Comparison of ENCODE assay signal across 13 cellular contexts in genomic region chr1:206107168-206107544, GRCh38. TPM values are rescaled to one million over a fixed set of nuclear protein-coding genes. Genes with fewer than 3 reads are reported as not detected.
DNase-seq lines count a peak whose midpoint lies in the region; ATAC-seq and TF ChIP-seq lines count a peak whose summit lies in the region.
"Had no signal": no experiment of that assay in that cellular context is flagged by ENCODE, and none has a peak within 500 bp of the region (broad histone marks: within the 10 kb centered on the region; RNA-seq: fewer than 3 reads in every experiment).

No MANE protein-coding gene starts in this region.

- no peak overlapping the region for H3K4me3 Mint-ChIP-seq in Calu3 (ENCODE audit: low read depth, unreplicated experiment)
- no peak overlapping the region for H3K4me3 Mint-ChIP-seq in brain
- H3K4me3 Mint-ChIP-seq in type B pancreatic cell, result no peak overlapping the region
- H3K4me3 Mint-ChIP-seq: CD8-positive, alpha-beta memory T cell; IgD-negative memory B cell had no signal

- H3K27me3 Mint-ChIP-seq in Calu3 (ENCODE audit: unreplicated experiment) (no peaks in the 10 kb centered on the region), brain (no peaks in the 10 kb centered on the region), type B pancreatic cell (peaks cover 22% of the 10 kb centered on the region)
- H3K27me3 Mint-ChIP-seq: IgD-negative memory B cell had no signal

- peak; percentile 49 for DNase-seq in activated CD8-positive, alpha-beta memory T cell treated with anti-CD3 and anti-CD28 coated beads for 24 hours
- no peak for DNase-seq in activated CD8-positive, alpha-beta memory T cell treated with anti-CD3 and anti-CD28 coated beads, Interleukin-2, amount 50 U/mL, for 48 hours
- DNase-seq in Calu3, result no peak
- no peak for DNase-seq in type B pancreatic cell (ENCODE audit: extremely low spot score, unreplicated experiment)
- DNase-seq in omental fat pad (ENCODE audit: low spot score), result no peak

- H3K4me1 Mint-ChIP-seq in Calu3 (ENCODE audit: low read depth, unreplicated experiment), result peaks cover 19% of the 10 kb centered on the region
- H3K4me1 Mint-ChIP-seq in brain, result peaks cover 14% of the 10 kb centered on the region
- H3K4me1 Mint-ChIP-seq in type B pancreatic cell (ENCODE audit: unreplicated experiment), result peaks cover 12% of the 10 kb centered on the region

- ATAC-seq in HG03135 (IDR thresholded peaks at IDR 0.05; ENCODE audit: unreplicated experiment) (no peak), omental fat pad (ENCODE audit: low FRiP score) (no peak)

- TF ChIP-seq CTCF in Calu3 (IDR thresholded peaks at IDR 0.05; ENCODE audit: unreplicated experiment) (no peak), brain (conservative IDR thresholded peaks at IDR 0.05) (no peak), type B pancreatic cell (conservative IDR thresholded peaks at IDR 0.05) (no peak), omental fat pad (IDR thresholded peaks at IDR 0.05) (no peak)

- no TSS peak for BruUV-seq in Calu3 (replicated peaks; lab: Mats Ljungman, UMichigan)

- H3K36me3 Mint-ChIP-seq in Calu3 (ENCODE audit: insufficient read depth, unreplicated experiment), result peaks cover 35% of the 10 kb centered on the region
- no peaks in the 10 kb centered on the region for H3K36me3 Mint-ChIP-seq in brain
- H3K36me3 Mint-ChIP-seq in type B pancreatic cell, result no peaks in the 10 kb centered on the region
- H3K36me3 Mint-ChIP-seq: CD8-positive, alpha-beta memory T cell; IgD-negative memory B cell had no signal

- intact Hi-C loops in Calu3 (cut with micrococcal nuclease; ENCODE audit: unreplicated experiment), result loop anchor here (2.0 to 10.0 kb wide), 3 partner anchors 76 to 312 kb away; no protein-coding TSS in a partner anchor

- H3K27ac Mint-ChIP-seq in Calu3 (ENCODE audit: unreplicated experiment) (peak overlapping the region; percentile 53), brain (peak overlapping the region in 3 of 5 experiments; percentile 7 to 58 (median 24)), type B pancreatic cell (peak overlapping the region; percentile 11)
- H3K27ac Mint-ChIP-seq: CD8-positive, alpha-beta memory T cell; IgD-negative memory B cell had no signal

- H3K9me3 Mint-ChIP-seq in Calu3 (ENCODE audit: low read depth, unreplicated experiment) (no peaks in the 10 kb centered on the region), brain (no peaks in the 10 kb centered on the region), type B pancreatic cell (peaks cover 5% of the 10 kb centered on the region)
- H3K9me3 Mint-ChIP-seq: CD8-positive, alpha-beta memory T cell; IgD-negative memory B cell had no signal

- CTCF ChIA-PET in Calu3 (lab: Charles Lee), result interaction anchor here (1.0 to 2.2 kb wide), 6 partner anchors 10 to 130 kb away, joined by 4 to 24 read pairs (median 11); partner anchors contain the start of gene AVPR1B

RNA-seq across cellular contexts. Expression of gene AVPR1B, which starts 10.0 kb away (rescaled TPM):
- total RNA-seq in Calu3 (2022), result not detected in 2 replicates
- polyA plus RNA-seq in brain (ENCODE audit: insufficient read depth, low read depth, low replicate concordance), result 0.70 TPM
- total RNA-seq in type B pancreatic cell (ENCODE audit: low replicate concordance), result 0.87 and 1.0 TPM in 2 replicates
- not detected for total RNA-seq in omental fat pad
- total RNA-seq: Caco-2; CD8-positive, alpha-beta memory T cell; Daoy; GM12878; HT-29 had no signal
- polyA plus RNA-seq: CD8-positive, alpha-beta memory T cell; GM12878; IgD-negative memory B cell had no signal

RNA-seq across cellular contexts. Expression of gene RHEX, which starts 54.2 kb away (rescaled TPM):
- 75.1 and 88.9 TPM in 2 replicates for total RNA-seq in Calu3 (2022)
- not detected for polyA plus RNA-seq in brain (ENCODE audit: insufficient read depth, low read depth, low replicate concordance)
- not detected in 2 replicates for total RNA-seq in type B pancreatic cell (ENCODE audit: low replicate concordance)
- total RNA-seq in omental fat pad, result 1 to 10 TPM; 1.1 to 5.4 (median 1.8) TPM
- total RNA-seq: Caco-2; CD8-positive, alpha-beta memory T cell; Daoy; HT-29 had no signal
- polyA plus RNA-seq: CD8-positive, alpha-beta memory T cell had no signal

Comparison
In these comparisons a context has a peak if more than half of its experiments do, and no peak if none do; other contexts are left out.
1. RNA of gene RHEX, which starts 54.2 kb away (total RNA-seq): 75.1 to 88.9 TPM in Calu3; 1.1 to 5.4 TPM in omental fat pad and not detected in type B pancreatic cell; every median in the first group is over 10 times any median in the second.
2. Peak in every context shown above with its lines, with median percentiles within 50 percentile points of each other: H3K27ac Mint-ChIP-seq.